Comparison of ENCODE assay signal across 18 cellular contexts in the genomic region with DNA sequence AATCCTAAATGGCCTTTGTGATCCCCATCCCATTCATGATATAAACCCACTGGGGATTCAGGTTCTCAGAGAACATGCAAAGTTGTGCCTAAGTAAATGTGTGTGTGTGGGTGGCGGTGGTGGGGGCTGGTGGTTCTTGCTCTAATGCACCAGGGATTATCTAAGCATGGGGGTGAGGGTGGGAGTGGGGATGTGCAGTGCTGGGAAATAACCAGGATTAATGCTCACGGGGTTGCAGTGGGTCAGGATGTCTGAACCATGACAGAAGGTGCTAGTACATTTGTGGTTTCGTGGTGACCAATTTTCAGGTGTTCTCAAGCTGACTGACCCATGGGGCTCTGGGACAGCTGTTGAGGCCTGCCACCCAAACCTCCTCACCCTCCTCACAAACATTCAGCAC.
A peak's percentile ranks its signal among the peaks of the same experiment; 100 is the strongest.
DNase-seq lines count a peak whose midpoint lies in the region; ATAC-seq and TF ChIP-seq lines count a peak whose summit lies in the region.
"Had no signal": no experiment of that assay in that cellular context is flagged by ENCODE, and none has a peak within 500 bp of the region (broad histone marks: within the 10 kb centered on the region; RNA-seq: fewer than 3 reads in every experiment).

No MANE protein-coding gene starts in this region.

- H3K4me2 ChIP-seq in KMS-11 = peak overlapping the region; percentile 27; the same call in 1 of the 2 replicates

- H3K27ac ChIP-seq in KMS-11 = no peak overlapping the region
- H3K27ac ChIP-seq: ascending aorta, right lobe of liver had no signal

- H3K9me3 Mint-ChIP-seq in glutamatergic neuron (ENCODE audit: unreplicated experiment) = peaks cover 7% of the 10 kb centered on the region
- peaks cover 1% of the 10 kb centered on the region for H3K9me3 Mint-ChIP-seq in activated naive CD8-positive, alpha-beta T cell treated with anti-CD3 and anti-CD28 coated beads for 36 hours

- peaks cover 10% of the 10 kb centered on the region for H3K27me3 Mint-ChIP-seq in glutamatergic neuron (ENCODE audit: unreplicated experiment)
- peaks cover 82% of the 10 kb centered on the region for H3K27me3 Mint-ChIP-seq in activated naive CD8-positive, alpha-beta T cell treated with anti-CD3 and anti-CD28 coated beads for 36 hours

- peak overlapping the region; percentile 38 for H3K4me3 Mint-ChIP-seq in glutamatergic neuron (ENCODE audit: unreplicated experiment)
- no peak overlapping the region for H3K4me3 Mint-ChIP-seq in activated naive CD8-positive, alpha-beta T cell treated with anti-CD3 and anti-CD28 coated beads for 36 hours

- H3K36me3 ChIP-seq in KMS-11 (ENCODE audit: insufficient read depth) = no peaks in the 10 kb centered on the region
- H3K36me3 ChIP-seq: HAP-1 had no signal

- ATAC-seq in GM19452 (IDR thresholded peaks at IDR 0.05; ENCODE audit: unreplicated experiment) = peak; percentile 34
- ATAC-seq in HG03159 (IDR thresholded peaks at IDR 0.05; ENCODE audit: unreplicated experiment) = no peak
- ATAC-seq: left cardiac atrium, right lobe of liver had no signal

- peaks cover 37% of the 10 kb centered on the region for H3K4me1 ChIP-seq in KMS-11 (ENCODE audit: low read depth, poor library complexity, severe bottlenecking)

- peak; percentile 76 for DNase-seq in GM12865 (ENCODE audit: low read depth)
- DNase-seq in glutamatergic neuron = no peak
- DNase-seq in activated naive CD8-positive, alpha-beta T cell treated with anti-CD3 and anti-CD28 coated beads for 36 hours = no peak
- DNase-seq in NCI-H226 = no peak
- no peak for DNase-seq in HT-29 (ENCODE audit: low spot score)
- DNase-seq: activated CD4-positive, alpha-beta T cell treated with anti-CD3 and anti-CD28 coated beads for 1 hour; activated gamma-delta T cell treated with Interleukin-2 at 50 U/mL for 16 hours; COR-L47; left cardiac atrium; NCI-H1105 treated with DMSO at 0.1 percent for 48 hours; right lobe of liver; SIG-M5; stimulated activated CD4-positive, alpha-beta T cell treated with anti-CD3 and anti-CD28 coated beads, Interleukin-2, amount 100 ng/mL, for 24 hours had no signal

- H4K20me1 ChIP-seq in KMS-11 (ENCODE audit: insufficient read depth) = no peaks in the 10 kb centered on the region

- H3K36me3 Mint-ChIP-seq in glutamatergic neuron (ENCODE audit: unreplicated experiment) = peaks cover 12% of the 10 kb centered on the region
- H3K36me3 Mint-ChIP-seq in activated naive CD8-positive, alpha-beta T cell treated with anti-CD3 and anti-CD28 coated beads for 36 hours = peaks cover 4% of the 10 kb centered on the region

- TF ChIP-seq CTCF in GM12865 (IDR thresholded peaks at IDR 0.05; ENCODE audit: insufficient read depth, low read depth, low read length, missing control alignments) (no peak), KMS-11 (conservative IDR thresholded peaks at IDR 0.05; ENCODE audit: low read depth, low read length) (no peak), glutamatergic neuron (IDR thresholded peaks at IDR 0.05; ENCODE audit: partially characterized antibody, unreplicated experiment) (no peak)

- peaks cover 15% of the 10 kb centered on the region; the same call in 1 of the 2 replicates for H3K27me3 ChIP-seq in KMS-11 (ENCODE audit: insufficient read depth, low read depth)
- H3K27me3 ChIP-seq: ascending aorta, right lobe of liver had no signal

- H3K9ac ChIP-seq in KMS-11 = no peak overlapping the region

- H3K4me1 Mint-ChIP-seq in glutamatergic neuron (ENCODE audit: low read depth, unreplicated experiment) = peaks cover 53% of the 10 kb centered on the region
- H3K4me1 Mint-ChIP-seq in activated naive CD8-positive, alpha-beta T cell treated with anti-CD3 and anti-CD28 coated beads for 36 hours = peaks cover 22% of the 10 kb centered on the region

- no peak overlapping the region for H3K27ac Mint-ChIP-seq in glutamatergic neuron (ENCODE audit: unreplicated experiment)
- H3K27ac Mint-ChIP-seq in activated naive CD8-positive, alpha-beta T cell treated with anti-CD3 and anti-CD28 coated beads for 36 hours = no peak overlapping the region

- H2AFZ ChIP-seq in KMS-11 (ENCODE audit: low read depth) = no peak overlapping the region

- no peak overlapping the region for H3K4me3 ChIP-seq in GM12865 (ENCODE audit: low read depth, low read length)
- H3K4me3 ChIP-seq in KMS-11 (IDR thresholded peaks at IDR 0.05; ENCODE audit: insufficient read depth, low read depth, low read length) = no peak overlapping the region
- H3K4me3 ChIP-seq: ascending aorta, HAP-1, right lobe of liver had no signal

- no peaks in the 10 kb centered on the region for H3K79me2 ChIP-seq in KMS-11 (ENCODE audit: insufficient read depth, low read depth)
